In the genomic region with DNA sequence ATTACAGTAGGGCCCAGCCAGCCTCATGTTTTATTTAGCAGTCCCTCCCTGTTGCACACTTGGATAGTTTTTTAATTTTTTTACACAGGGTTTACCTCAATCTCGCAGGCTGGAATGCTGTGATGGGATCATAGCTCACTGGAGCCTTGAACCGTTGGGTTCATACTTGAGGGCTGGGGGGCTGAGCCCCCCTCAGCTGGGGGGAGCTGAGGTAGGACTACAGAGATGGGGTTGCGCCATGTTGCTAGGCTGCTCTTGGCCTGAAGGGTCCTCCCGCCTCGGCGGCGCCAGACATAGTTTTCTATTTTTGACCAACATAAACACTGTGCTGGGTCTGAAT, we compare ENCODE assay signal across 8 cellular contexts.
A peak's percentile ranks its signal among the peaks of the same experiment; 100 is the strongest.
DNase-seq lines count a peak whose midpoint lies in the region; ATAC-seq, FAIRE-seq and TF ChIP-seq lines count a peak whose summit lies in the region.
"Not testable (repeated sequence)": the region's sequence is repeated elsewhere in the genome, so short reads cannot be mapped to it uniquely, and the experiment has no call there.

No MANE protein-coding gene starts in this region.

- H3K9ac ChIP-seq in GM23248 = peak overlapping the region; percentile 98

- not testable (repeated sequence) for H3K27me3 Mint-ChIP-seq in activated B cell treated with CpG ODN at 0.5 μM for 24 hours

- H3K9me3 ChIP-seq in GM23248 (ENCODE audit: low read depth) = not testable (repeated sequence)

- WGBS in GM23248 (ENCODE audit: low coverage in 1 of 2, low lambda C conversion rate in 2 of 2, missing lambda C conversion rate in 2 of 2), 2 experiments = 4% methylated on average over 7 of the region's 7 CpGs

- H3K27ac ChIP-seq in GM23248 (peak overlapping the region; percentile 95), HL-60 (replicated peaks) (peak overlapping the region; percentile 58), cingulate gyrus (ENCODE audit: low read depth, low read length) (peak overlapping the region; percentile 83)

- peaks cover 26% of the 10 kb centered on the region for H3K79me2 ChIP-seq in GM23248 (ENCODE audit: insufficient read depth)

- CTCF ChIA-PET in activated B cell treated with CpG ODN at 0.5 μM for 24 hours (lab: Charles Lee) = interaction anchor here (0.6 to 1.4 kb wide), 2 partner anchors 154 to 602 kb away, joined by 4 to 5 read pairs; a partner anchor contains a TSS

- peak overlapping the region; percentile 88 for H3K4me2 ChIP-seq in GM23248 (ENCODE audit: unreplicated experiment)

- peaks cover 16% of the 10 kb centered on the region for H3K4me1 Mint-ChIP-seq in activated B cell treated with CpG ODN at 0.5 μM for 24 hours

- POLR2A ChIA-PET in activated B cell treated with CpG ODN at 0.5 μM for 24 hours (lab: Charles Lee) = interaction anchor here (1.2 to 2.7 kb wide), 5 partner anchors 147 to 242 kb away, joined by 3 to 26 read pairs (median 8); a partner anchor contains a TSS

- ATAC-seq in activated B cell treated with CpG ODN at 0.5 μM for 24 hours (ENCODE audit: low read depth) (peak; percentile 3), omental fat pad (ENCODE audit: low FRiP score) (peak; percentile 37)

- H3K4me3 ChIP-seq in GM23248 (peak overlapping the region; percentile 81), HL-60 (replicated peaks; ENCODE audit: insufficient read depth, low read length) (peak overlapping the region; percentile 65), iPS-11a (ENCODE audit: low read depth, low read length) (peak overlapping the region; percentile 48)

- DNase-seq in GM13977 (ENCODE audit: low spot score) (peak; percentile 12), urothelium cell line (ENCODE audit: low spot score) (peak; percentile 17)
- not testable (repeated sequence) for DNase-seq in GM23248; HL-60 (ENCODE audit: low read depth in 1 of 2, low spot score in 1 of 2); activated B cell treated with CpG ODN at 0.5 μM for 24 hours; omental fat pad (ENCODE audit: low spot score)

- not testable (repeated sequence) for H3F3A ChIP-seq in GM23248 (ENCODE audit: insufficient read depth)

- H3K4me3 Mint-ChIP-seq in activated B cell treated with CpG ODN at 0.5 μM for 24 hours = peak overlapping the region; percentile 92

- not testable (repeated sequence) for H4K20me1 ChIP-seq in GM23248 (ENCODE audit: insufficient read depth)

- not testable (repeated sequence) for H3K36me3 ChIP-seq in GM23248 (ENCODE audit: low read depth)

- H3K9me2 ChIP-seq in GM23248 (ENCODE audit: insufficient read depth) = not testable (repeated sequence)

- H3K4me1 ChIP-seq in GM23248 (ENCODE audit: insufficient read depth) = not testable (repeated sequence)

- not testable (repeated sequence) for FAIRE-seq in urothelium cell line (lab: Jason Lieb, UNC)

- H3K27ac Mint-ChIP-seq in activated B cell treated with CpG ODN at 0.5 μM for 24 hours = peak overlapping the region; percentile 98

- H3K27me3 ChIP-seq in GM23248 (replicated peaks; ENCODE audit: insufficient read depth); HL-60 (ENCODE audit: insufficient read depth, poor library complexity, severe bottlenecking): not testable (repeated sequence)

- H2AFZ ChIP-seq in GM23248 = peak overlapping the region; percentile 68

- H3K36me3 Mint-ChIP-seq in activated B cell treated with CpG ODN at 0.5 μM for 24 hours (ENCODE audit: low read depth) = not testable (repeated sequence)

- H3K9me3 Mint-ChIP-seq in activated B cell treated with CpG ODN at 0.5 μM for 24 hours = not testable (repeated sequence)

- in situ Hi-C loops in GM13977 (cut with MboI; ENCODE audit: low pct_unique_long_range_greater_than_20kb, low sequenced_read_pairs, unreplicated experiment); GM23248 (cut with MboI): not testable (repeated sequence)

- TF ChIP-seq CTCF in GM13977 (IDR thresholded peaks at IDR 0.05; ENCODE audit: extremely low read depth, insufficient read depth, missing control alignments); HL-60 (IDR thresholded peaks at IDR 0.05; ENCODE audit: insufficient read depth, low read length); activated B cell treated with CpG ODN at 0.5 μM for 24 hours (IDR thresholded peaks at IDR 0.05); omental fat pad (IDR thresholded peaks at IDR 0.05): not testable (repeated sequence)

- intact Hi-C loops in activated B cell treated with CpG ODN at 0.5 μM for 24 hours (cut with micrococcal nuclease) = loop anchor here (1.0 to 10.0 kb wide), 9 partner anchors 154 to 1176 kb away; a partner anchor contains a TSS
